In genomic region chr2:3122525-3122924, GRCh38 we compare ENCODE assay signal across 7 cellular contexts.
"Had no signal": no experiment of that assay in that cellular context is flagged by ENCODE, and none has a peak within 500 bp of the region (broad histone marks: within the 10 kb centered on the region; RNA-seq: fewer than 3 reads in every experiment).

No MANE protein-coding gene starts in this region.

- H3K4me3 ChIP-seq: K562 had no signal

- H3K27ac Mint-ChIP-seq: IgD-negative memory B cell had no signal

- H3K27me3 Mint-ChIP-seq: IgD-negative memory B cell had no signal

- H3K9me3 Mint-ChIP-seq: IgD-negative memory B cell had no signal

- H3K27ac ChIP-seq: HL-60 had no signal

- DNase-seq: IMR-90, KBM-7, KG1 had no signal

- H3K4me3 Mint-ChIP-seq: IgD-negative memory B cell had no signal

- ATAC-seq: HepG2, K562 had no signal
